Comparison of ENCODE assay signal across 8 cellular contexts in genomic region chr18:59402432-59403090, GRCh38. TPM values are rescaled to one million over a fixed set of nuclear protein-coding genes. Genes with fewer than 3 reads are reported as not detected.
DNase-seq lines count a peak whose midpoint lies in the region; ATAC-seq and TF ChIP-seq lines count a peak whose summit lies in the region.

No MANE protein-coding gene starts in this region.

- TF ChIP-seq CTCF in GM23338 (conservative IDR thresholded peaks at IDR 0.05; ENCODE audit: low read depth in 2 of 2) (peak; percentile 93 to 94), neural progenitor cell (IDR thresholded peaks at IDR 0.05) (peak; percentile 98), suprapubic skin (IDR thresholded peaks at IDR 0.05) (peak; percentile 82 to 94)

- H3K4me3 ChIP-seq in GM23338: no peak overlapping the region
- H3K4me3 ChIP-seq in neural progenitor cell: no peak overlapping the region
- H3K4me3 ChIP-seq in suprapubic skin: no peak overlapping the region

- H3K36me3 Mint-ChIP-seq in GM23338 (ENCODE audit: low read depth) (no peaks in the 10 kb centered on the region), neural progenitor cell (no peaks in the 10 kb centered on the region)

- H3K27ac Mint-ChIP-seq in GM23338: no peak overlapping the region
- no peak overlapping the region for H3K27ac Mint-ChIP-seq in neural progenitor cell

- no peaks in the 10 kb centered on the region for H3K27me3 Mint-ChIP-seq in GM23338 (ENCODE audit: insufficient read depth, low read depth, poor library complexity)
- peaks cover 3% of the 10 kb centered on the region for H3K27me3 Mint-ChIP-seq in neural progenitor cell (ENCODE audit: insufficient read depth, low read depth)

- H3F3A ChIP-seq in GM23338 (replicated peaks; ENCODE audit: low read depth) (no peaks in the 10 kb centered on the region), neural progenitor cell (ENCODE audit: low read depth) (peaks cover 7% of the 10 kb centered on the region)

- peaks cover 3% of the 10 kb centered on the region; the same call in 1 of the 3 replicates for H3K9me3 Mint-ChIP-seq in GM23338
- H3K9me3 Mint-ChIP-seq in neural progenitor cell: peaks cover 3% of the 10 kb centered on the region

- no peaks in the 10 kb centered on the region for H3K9me2 ChIP-seq in GM23338 (ENCODE audit: insufficient read depth)

- H3K4me1 ChIP-seq in GM23338 (ENCODE audit: insufficient read depth): no peaks in the 10 kb centered on the region
- H3K4me1 ChIP-seq in neural progenitor cell: peaks cover 4% of the 10 kb centered on the region
- H3K4me1 ChIP-seq in suprapubic skin: peaks cover 3% of the 10 kb centered on the region

- DNase-seq in ELR (ENCODE audit: low read depth) (peak; percentile 74), GM23338 (ENCODE audit: low spot score) (peak; percentile 97), Kasumi-1 (lab: John Stamatoyannopoulos, UW) (peak; percentile 89 to 90), fibroblast of gingiva (ENCODE audit: low read depth) (peak; percentile 66), neural progenitor cell (ENCODE audit: low spot score) (peak; percentile 97), suprapubic skin (ENCODE audit: low spot score in 2 of 2) (peak; percentile 66 to 83)
- DNase-seq in activated T-cell treated with anti-CD3 and anti-CD28 coated beads, Interleukin-2, amount 50 U/mL, for 1 hour: peak; percentile 70

- H3K27ac ChIP-seq in GM23338 (ENCODE audit: low read depth) (no peak overlapping the region), neural progenitor cell (no peak overlapping the region), suprapubic skin (no peak overlapping the region)

- H2AFZ ChIP-seq in GM23338: no peak overlapping the region
- peak overlapping the region; percentile 30 for H2AFZ ChIP-seq in neural progenitor cell (replicated peaks)

- H3K79me2 ChIP-seq in GM23338 (replicated peaks; ENCODE audit: insufficient read depth) (no peaks in the 10 kb centered on the region), neural progenitor cell (ENCODE audit: low read depth) (no peaks in the 10 kb centered on the region)

- H3K4me3 Mint-ChIP-seq in GM23338 (no peak overlapping the region), neural progenitor cell (no peak overlapping the region)

- H3K9me3 ChIP-seq in neural progenitor cell (ENCODE audit: low read depth) (no peaks in the 10 kb centered on the region), suprapubic skin (no peaks in the 10 kb centered on the region)

- H4K20me1 ChIP-seq in GM23338 (replicated peaks; ENCODE audit: insufficient read depth) (no peaks in the 10 kb centered on the region), neural progenitor cell (ENCODE audit: low read depth) (no peaks in the 10 kb centered on the region)

- peak; percentile 100 for ATAC-seq in GM23338

- no peak for TF ChIP-seq EP300 in suprapubic skin (IDR thresholded peaks at IDR 0.05)

- TF ChIP-seq POLR2A in suprapubic skin (IDR thresholded peaks at IDR 0.05): no peak

- H3K9ac ChIP-seq in neural progenitor cell: no peak overlapping the region

- 21% methylated on average over 13 of the region's 13 CpGs for WGBS in suprapubic skin

- H3K4me1 Mint-ChIP-seq in GM23338 (no peaks in the 10 kb centered on the region; the same call in 2 of the 3 replicates), neural progenitor cell (peaks cover 12% of the 10 kb centered on the region)

- H3K4me2 ChIP-seq in GM23338 (no peak overlapping the region), neural progenitor cell (no peak overlapping the region)

- H3K27me3 ChIP-seq in GM23338 (ENCODE audit: insufficient read depth) (no peaks in the 10 kb centered on the region), neural progenitor cell (no peaks in the 10 kb centered on the region), suprapubic skin (no peaks in the 10 kb centered on the region)

- H3K36me3 ChIP-seq in GM23338 (ENCODE audit: insufficient read depth) (no peaks in the 10 kb centered on the region), neural progenitor cell (no peaks in the 10 kb centered on the region), suprapubic skin (no peaks in the 10 kb centered on the region)

TF ChIP-seq in GM23338, 12 proteins besides CTCF, POLR2A, EP300 and RAD21:
- TF ChIP-seq ZNF331 (CRISPR knock-in tag; IDR thresholded peaks at IDR 0.05; ENCODE audit: low read depth): no peak
- 0 out of 2 replicates have a peak, but pooled peaks have one; percentile 31 for TF ChIP-seq CREB1 (CRISPR knock-in tag; IDR thresholded peaks at IDR 0.05; ENCODE audit: low read depth)
- TF ChIP-seq EZH2 (IDR thresholded peaks at IDR 0.05; ENCODE audit: low read depth, unreplicated experiment): no peak

TF ChIP-seq in PFSK-1, 5 proteins besides CTCF, POLR2A, EP300 and RAD21:
- TF ChIP-seq POLR2AphosphoS5 (IDR thresholded peaks at IDR 0.05; ENCODE audit: low read depth, low read length) (no peak), SIN3A (IDR thresholded peaks at IDR 0.05; ENCODE audit: borderline replicate concordance, insufficient read depth, low read length) (no peak), REST (IDR thresholded peaks at IDR 0.05; ENCODE audit: insufficient read depth in 1 of 2, low read depth in 2 of 2, low read length in 2 of 2) (no peak), FOXP2 (optimal IDR thresholded peaks at IDR 0.05; ENCODE audit: borderline replicate concordance, extremely low read depth, extremely low read length, insufficient read depth) (peak; percentile 49), TAF1 (IDR thresholded peaks at IDR 0.05; ENCODE audit: borderline replicate concordance, insufficient read depth, low read length) (no peak)

RNA-seq across cellular contexts. Expression of gene LMAN1, which starts 43.5 kb away (rescaled TPM):
- total RNA-seq in GM23338 (2014; rRNA removed; shearing (Covaris generic)): 94.3 and 111 TPM in 2 replicates
- polyA plus RNA-seq in GM23338 (2016; fragmentation: Nextera tagmentation; extraction: Ambion mirVana): 131 and 134 TPM in 2 replicates
- 49.8 TPM for polyA plus RNA-seq in PFSK-1 (2012; ENCODE audit: insufficient read length, low read depth)
- total RNA-seq in neural progenitor cell (ENCODE audit: low replicate concordance) (276 and 338 TPM in 2 replicates), suprapubic skin (10 to 100 TPM; 39.8 to 61.2 (median 47.6) TPM)
